18 cellular contexts compared by ENCODE assay signal in the genomic region with DNA sequence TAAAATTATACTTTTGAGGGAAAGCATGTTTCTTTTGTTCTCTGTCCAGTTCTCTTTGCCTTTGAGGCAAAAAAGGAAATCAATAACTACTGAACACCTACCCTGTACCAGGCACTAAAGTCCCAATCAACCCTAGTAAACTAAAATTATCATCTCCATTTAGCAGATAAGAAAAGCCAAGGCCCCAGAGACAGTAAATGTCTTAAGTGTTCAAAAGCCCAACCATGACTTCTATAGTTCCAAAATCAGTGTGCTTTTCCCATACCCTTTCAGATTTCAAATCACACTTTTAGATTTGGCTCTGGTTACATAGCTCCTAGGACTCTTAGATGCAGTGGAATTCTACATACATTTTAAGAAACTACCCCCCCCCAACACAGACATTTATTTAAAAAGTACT.
DNase-seq lines count a peak whose midpoint lies in the region; ATAC-seq, FAIRE-seq and TF ChIP-seq lines count a peak whose summit lies in the region.
"Had no signal": no experiment of that assay in that cellular context is flagged by ENCODE, and none has a peak within 500 bp of the region (broad histone marks: within the 10 kb centered on the region; RNA-seq: fewer than 3 reads in every experiment).

No MANE protein-coding gene starts in this region.

- peak overlapping the region in 2 of 3 donors; percentile 8 to 20 for H3K27ac ChIP-seq in right lobe of liver
- no peak overlapping the region for H3K27ac ChIP-seq in HepG2 (ENCODE audit: extremely low read length, insufficient read depth, low read length)
- H3K27ac ChIP-seq in gastroesophageal sphincter = peak overlapping the region; percentile 71 to 77 (median 74)
- H3K27ac ChIP-seq in vagina = peak overlapping the region; percentile 54

- no peak for TF ChIP-seq POLR2A in right lobe of liver (IDR thresholded peaks at IDR 0.05)
- TF ChIP-seq POLR2A in HepG2 (IDR thresholded peaks at IDR 0.05; ENCODE audit: insufficient read depth in 1 of 2, low read depth in 2 of 2, low read length in 2 of 2) = no peak
- no peak for TF ChIP-seq POLR2A in gastroesophageal sphincter (IDR thresholded peaks at IDR 0.05)
- no peak for TF ChIP-seq POLR2A in vagina (IDR thresholded peaks at IDR 0.05)

- no peaks in the 10 kb centered on the region for H3K79me2 ChIP-seq in HepG2 (ENCODE audit: insufficient read depth, low read length)

- no peak overlapping the region for H3K9ac ChIP-seq in HepG2 (ENCODE audit: insufficient read depth, low read depth, low read length)

- no peak for TF ChIP-seq RAD21 in HepG2 (CRISPR knock-in tag; IDR thresholded peaks at IDR 0.05)

- TF ChIP-seq CTCF in right lobe of liver (IDR thresholded peaks at IDR 0.05) (no peak), HepG2 (CRISPR knock-in tag; IDR thresholded peaks at IDR 0.05) (no peak), gastroesophageal sphincter (IDR thresholded peaks at IDR 0.05) (no peak), retinal pigment epithelial cell (conservative IDR thresholded peaks at IDR 0.05; ENCODE audit: low read depth, low read length) (no peak), vagina (IDR thresholded peaks at IDR 0.05) (no peak)

- CTCF ChIA-PET in HepG2 (lab: Yijun Ruan, JAX; ENCODE audit: low intra/inter-chr PET ratio, low total read pairs) = no interaction called here

- H3K4me1 ChIP-seq in right lobe of liver (peaks cover 0 to 9% (median 2%) of the 10 kb centered on the region in 4 donors), HepG2 (ENCODE audit: insufficient read depth, low read length) (peaks cover 16% of the 10 kb centered on the region), gastroesophageal sphincter (peaks cover 18 to 67% (median 23%) of the 10 kb centered on the region in 3 donors), vagina (peaks cover 26% of the 10 kb centered on the region)

- H3K4me3 ChIP-seq in right lobe of liver (no peak overlapping the region), HepG2 (replicated peaks in 1 of 3; ENCODE audit: insufficient read depth in 1 of 3, low read depth in 2 of 3, low read length in 3 of 3) (no peak overlapping the region), gastroesophageal sphincter (peak overlapping the region; percentile 34 to 41), retinal pigment epithelial cell (ENCODE audit: low read length) (peak overlapping the region; percentile 69), vagina (no peak overlapping the region)
- H3K4me3 ChIP-seq: GM12878 had no signal

- peaks cover 3% of the 10 kb centered on the region; the same call in 1 of the 2 replicates for H4K20me1 ChIP-seq in HepG2 (ENCODE audit: insufficient read depth, low read length)

- H2AFZ ChIP-seq in HepG2 (ENCODE audit: low read length) = no peak overlapping the region

- no peak for ATAC-seq in right lobe of liver
- ATAC-seq in HepG2 = no peak
- ATAC-seq in gastroesophageal sphincter = no peak
- ATAC-seq: activated naive CD4-positive, alpha-beta T cell treated with anti-CD3 and anti-CD28 coated beads, Interleukin-2, amount 50 U/mL, for 72 hours; GM12878; natural killer cell; sciatic nerve had no signal

- no peak for FAIRE-seq in HepG2 (lab: Jason Lieb, UNC)
- FAIRE-seq: GM12878 had no signal

- POLR2A ChIA-PET in HepG2 (lab: Yijun Ruan, JAX) = no interaction called here

- H3K4me2 ChIP-seq in HepG2 (ENCODE audit: low read depth, low read length) = no peak overlapping the region

- intact Hi-C loops in right lobe of liver (cut with DNase I) = no loop called here
- intact Hi-C loops in HepG2 (cut with micrococcal nuclease; ENCODE audit: unreplicated experiment) = no loop called here
- intact Hi-C loops in vagina (cut with DNase I) = no loop called here

- H3K36me3 ChIP-seq in right lobe of liver = peaks cover 0 to 1% (median 0%) of the 10 kb centered on the region in 4 donors
- peaks cover 0 to 2% of the 10 kb centered on the region in 2 experiments; a peak in 1 of 5 replicates for H3K36me3 ChIP-seq in HepG2 (replicated peaks in 1 of 2; ENCODE audit: control insufficient read depth in 1 of 2, insufficient read depth in 2 of 2, low read length in 2 of 2)
- no peaks in the 10 kb centered on the region for H3K36me3 ChIP-seq in gastroesophageal sphincter
- H3K36me3 ChIP-seq in vagina = no peaks in the 10 kb centered on the region

- in situ Hi-C loops in HepG2 (cut with HindIII; ENCODE audit: extremely low pct_ligation_motif_present, low pct_unique_long_range_greater_than_20kb) = no loop called here

- DNase-seq in right lobe of liver = no peak
- DNase-seq in HepG2 (ENCODE audit: low spot score) = no peak
- DNase-seq in retinal pigment epithelial cell (ENCODE audit: low read depth) = no peak
- DNase-seq in vagina (ENCODE audit: extremely low spot score in 2 of 2) = no peak
- no peak for DNase-seq in hepatic stellate cell (ENCODE audit: low spot score)
- no peak for DNase-seq in C1 segment of cervical spinal cord (lab: John Stamatoyannopoulos, UW)
- DNase-seq in retina = no peak
- DNase-seq: activated CD4-positive, alpha-beta T cell treated with anti-CD3 and anti-CD28 coated beads, Interleukin-2, amount 50 U/mL, for 1 hour; activated T-cell treated with anti-CD3 and anti-CD28 coated beads for 4 hours; hippocampal formation; MM.1S; natural killer cell; NCI-H2029 treated with DMSO at 0.1 percent for 48 hours; NCI-H524 treated with DMSO at 0.1 percent for 48 hours had no signal

- no peaks in the 10 kb centered on the region for H3K9me3 ChIP-seq in right lobe of liver
- no peaks in the 10 kb centered on the region for H3K9me3 ChIP-seq in HepG2 (ENCODE audit: low read length)
- H3K9me3 ChIP-seq in gastroesophageal sphincter = no peaks in the 10 kb centered on the region
- H3K9me3 ChIP-seq in vagina = no peaks in the 10 kb centered on the region

- H3K27me3 ChIP-seq in right lobe of liver (no peaks in the 10 kb centered on the region), HepG2 (ENCODE audit: control insufficient read depth in 1 of 2, insufficient read depth in 2 of 2, low read length in 2 of 2) (no peaks in the 10 kb centered on the region), gastroesophageal sphincter (no peaks in the 10 kb centered on the region), vagina (no peaks in the 10 kb centered on the region)

- TF ChIP-seq EP300 in HepG2 (IDR thresholded peaks at IDR 0.05; ENCODE audit: low read depth in 2 of 2, low read length in 2 of 2) = no peak
- no peak for TF ChIP-seq EP300 in HepG2 (CRISPR knock-in tag; IDR thresholded peaks at IDR 0.05; ENCODE audit: borderline replicate concordance)
- no peak for TF ChIP-seq EP300 in gastroesophageal sphincter (IDR thresholded peaks at IDR 0.05)

- no TSS peak for BruUV-seq in HepG2 (replicated peaks; lab: Mats Ljungman, UMichigan)

TF ChIP-seq in HepG2, 621 proteins besides CTCF, POLR2A, EP300 and RAD21:
- TF ChIP-seq ZIK1 (CRISPR knock-in tag; IDR thresholded peaks at IDR 0.05; ENCODE audit: borderline replicate concordance, low read depth) (no peak), FOXA3 (CRISPR knock-in tag; IDR thresholded peaks at IDR 0.05) (no peak), HINFP (CRISPR knock-in tag; IDR thresholded peaks at IDR 0.05; ENCODE audit: low read depth) (no peak), ARNTL (CRISPR knock-in tag; IDR thresholded peaks at IDR 0.05) (no peak), ZNF160 (CRISPR knock-in tag; IDR thresholded peaks at IDR 0.05) (no peak)

Comparison
In these comparisons a context has a peak if more than half of its experiments do, and no peak if none do; other contexts are left out.
1. H3K4me3 ChIP-seq: peak in gastroesophageal sphincter (2 of 2) and retinal pigment epithelial cell (single experiment); none in right lobe of liver (0 of 3), HepG2 (0 of 3) and vagina (0 of 2).